ENCODE assay signal across 8 cellular contexts in genomic region chr7:30445770-30446169, GRCh38.
DNase-seq lines count a peak whose midpoint lies in the region; ATAC-seq and FAIRE-seq lines count a peak whose summit lies in the region.

No MANE protein-coding gene starts in this region.

- peak; percentile 91 for ATAC-seq in HG02970 (IDR thresholded peaks at IDR 0.05; ENCODE audit: low FRiP score, unreplicated experiment)

- FAIRE-seq in HTR-8/SVneo (lab: Jason Lieb, UNC), result no peak

- DNase-seq in DMS53 (lab: John Stamatoyannopoulos, UW) (peak; percentile 53), DMS53 treated with DMSO at 0.1 percent for 48 hours (lab: John Stamatoyannopoulos, UW; ENCODE audit: unreplicated experiment) (no peak), NCI-H345 (lab: John Stamatoyannopoulos, UW) (peak; percentile 82), fibroblast of the conjunctiva (ENCODE audit: low read depth) (peak; percentile 43), HTR-8/SVneo (ENCODE audit: insufficient read length, low spot score) (no peak)
- DNase-seq in activated CD8-positive, alpha-beta memory T cell treated with anti-CD3 and anti-CD28 coated beads, Interleukin-2, amount 50 U/mL, for 1 hour (ENCODE audit: extremely low read depth), result peak; percentile 60
- peak; percentile 17 to 42 for DNase-seq in stimulated activated CD4-positive, alpha-beta T cell treated with anti-CD3 and anti-CD28 coated beads, Interleukin-12 subunit alpha, Interleukin-12 subunit beta, amount 100 ng/mL, for 24 hours (ENCODE audit: low read depth in 2 of 2)

Comparison
In these comparisons a context has a peak if more than half of its experiments do, and no peak if none do; other contexts are left out.
1. DNase-seq: peak in DMS53 (single experiment), NCI-H345 (single experiment), activated CD8-positive, alpha-beta memory T cell treated with anti-CD3 and anti-CD28 coated beads, Interleukin-2, amount 50 U/mL, for 1 hour (single experiment), fibroblast of the conjunctiva (single experiment) and stimulated activated CD4-positive, alpha-beta T cell treated with anti-CD3 and anti-CD28 coated beads, Interleukin-12 subunit alpha, Interleukin-12 subunit beta, amount 100 ng/mL, for 24 hours (2 of 2); none in DMS53 treated with DMSO at 0.1 percent for 48 hours (single experiment) and HTR-8/SVneo (single experiment).